ENCODE assay signal across 31 cellular contexts in genomic region chrX:127702527-127702926, GRCh38.
A peak's percentile ranks its signal among the peaks of the same experiment; 100 is the strongest.
DNase-seq lines count a peak whose midpoint lies in the region; ATAC-seq, FAIRE-seq and TF ChIP-seq lines count a peak whose summit lies in the region.
"Had no signal": no experiment of that assay in that cellular context is flagged by ENCODE, and none has a peak within 500 bp of the region (broad histone marks: within the 10 kb centered on the region; RNA-seq: fewer than 3 reads in every experiment).

No MANE protein-coding gene starts in this region.

- H3K9me3 ChIP-seq in HepG2 (ENCODE audit: low read length) = peaks cover 16% of the 10 kb centered on the region
- no peaks in the 10 kb centered on the region for H3K9me3 ChIP-seq in right lobe of liver
- H3K9me3 ChIP-seq in HEK293 (ENCODE audit: control insufficient read depth, insufficient read depth, low read depth, low read length) = no peaks in the 10 kb centered on the region
- H3K9me3 ChIP-seq: A549; BE2C; BLaER1; BLaER1 treated with 17β-estradiol and CSF1 and Interleukin-3, amounts not matched to agents 10 nM and 100 nM; Caco-2 had no signal

- no peaks in the 10 kb centered on the region for H3K27me3 ChIP-seq in HepG2 (ENCODE audit: control insufficient read depth in 1 of 2, insufficient read depth in 2 of 2, low read length in 2 of 2)
- H3K27me3 ChIP-seq in right lobe of liver = peaks cover 0 to 4% of the 10 kb centered on the region in 2 donors
- H3K27me3 ChIP-seq: BE2C had no signal

- H3K4me2 ChIP-seq in HepG2 (ENCODE audit: low read depth, low read length) = no peak overlapping the region
- H3K4me2 ChIP-seq: A549; BLaER1; BLaER1 treated with 17β-estradiol and CSF1 and Interleukin-3, amounts not matched to agents 10 nM and 100 nM had no signal

- no peak for TF ChIP-seq POLR2A in HepG2 (IDR thresholded peaks at IDR 0.05; ENCODE audit: insufficient read depth in 1 of 2, low read depth in 2 of 2, low read length in 2 of 2)
- TF ChIP-seq POLR2A in right lobe of liver (IDR thresholded peaks at IDR 0.05) = no peak

- in situ Hi-C loops in HepG2 (cut with HindIII; ENCODE audit: extremely low pct_ligation_motif_present, low pct_unique_long_range_greater_than_20kb) = no loop called here

- ATAC-seq in HepG2 (no peak), right lobe of liver (no peak), GM19467 (IDR thresholded peaks at IDR 0.05; ENCODE audit: unreplicated experiment) (no peak)
- ATAC-seq: A549; CD8-positive, alpha-beta T cell had no signal

- intact Hi-C loops in HepG2 (cut with micrococcal nuclease; ENCODE audit: unreplicated experiment) = no loop called here
- intact Hi-C loops in right lobe of liver (cut with DNase I) = no loop called here

- FAIRE-seq in HepG2 (lab: Jason Lieb, UNC) = no peak
- FAIRE-seq: A204.1, A549, D721Med had no signal

- POLR2A ChIA-PET in HepG2 (lab: Yijun Ruan, JAX) (no interaction called here), HEK293 (lab: Yijun Ruan, JAX) (no interaction called here)

- DNase-seq in HepG2 (ENCODE audit: low spot score) = no peak
- DNase-seq in right lobe of liver = no peak
- DNase-seq: 8988T; ACHN; AML-193; BE2C; C1 segment of cervical spinal cord; Caco-2; Calu3; CD4-positive, alpha-beta memory T cell; CD4-positive, alpha-beta T cell; CD4-positive, CD25-positive, alpha-beta regulatory T cell; CD8-positive, alpha-beta memory T cell; CD8-positive, alpha-beta T cell; COR-L47; DMS 273 treated with DMSO at 0.1 percent for 48 hours; DMS153; DMS53; DMS79; DMS79 treated with DMSO at 0.1 percent for 48 hours; DND-41; EL had no signal

- H3K36me3 ChIP-seq in HepG2 (replicated peaks in 1 of 2; ENCODE audit: control insufficient read depth in 1 of 2, insufficient read depth in 2 of 2, low read length in 2 of 2) = no peaks in the 10 kb centered on the region
- no peaks in the 10 kb centered on the region for H3K36me3 ChIP-seq in right lobe of liver
- H3K36me3 ChIP-seq in HEK293 (ENCODE audit: control insufficient read depth in 2 of 2, insufficient read depth in 1 of 2, low read length in 2 of 2) = no peaks in the 10 kb centered on the region
- H3K36me3 ChIP-seq: BE2C; BLaER1; BLaER1 treated with 17β-estradiol and CSF1 and Interleukin-3, amounts not matched to agents 10 nM and 100 nM had no signal

- no peaks in the 10 kb centered on the region for H4K20me1 ChIP-seq in HepG2 (ENCODE audit: insufficient read depth, low read length)
- H4K20me1 ChIP-seq: BLaER1 had no signal

- no TSS peak for BruUV-seq in HepG2 (replicated peaks; lab: Mats Ljungman, UMichigan)

- H3K4me3 ChIP-seq in HepG2 (replicated peaks in 1 of 3; ENCODE audit: insufficient read depth in 1 of 3, low read depth in 2 of 3, low read length in 3 of 3) (no peak overlapping the region), right lobe of liver (no peak overlapping the region), HEK293 (ENCODE audit: low read depth, low read length) (no peak overlapping the region)
- H3K4me3 ChIP-seq: A549; BLaER1; BLaER1 treated with 17β-estradiol and CSF1 and Interleukin-3, amounts not matched to agents 10 nM and 100 nM had no signal

- no peak overlapping the region for H2AFZ ChIP-seq in HepG2 (ENCODE audit: low read length)

- TF ChIP-seq RAD21 in HepG2 (CRISPR knock-in tag; IDR thresholded peaks at IDR 0.05) = no peak

- TF ChIP-seq CTCF in HepG2 (CRISPR knock-in tag; IDR thresholded peaks at IDR 0.05) (no peak), right lobe of liver (IDR thresholded peaks at IDR 0.05) (no peak), HEK293 (tag by site-specific recombination; IDR thresholded peaks at IDR 0.05) (no peak)

- no peak overlapping the region for H3K27ac ChIP-seq in HepG2 (ENCODE audit: extremely low read length, insufficient read depth, low read length)
- H3K27ac ChIP-seq in right lobe of liver = no peak overlapping the region
- H3K27ac ChIP-seq in HEK293 (ENCODE audit: extremely low read depth, low read depth, low read length) = no peak overlapping the region
- H3K27ac ChIP-seq: 22Rv1; A549; BLaER1; BLaER1 treated with 17β-estradiol and CSF1 and Interleukin-3, amounts not matched to agents 10 nM and 100 nM; C4-2B had no signal

- CTCF ChIA-PET in HepG2 (lab: Yijun Ruan, JAX; ENCODE audit: low intra/inter-chr PET ratio, low total read pairs) = no interaction called here
- CTCF ChIA-PET in HEK293 (lab: Yijun Ruan, JAX) = no interaction called here

- H3K4me1 ChIP-seq in HepG2 (ENCODE audit: insufficient read depth, low read length) (no peaks in the 10 kb centered on the region), right lobe of liver (no peaks in the 10 kb centered on the region), HEK293 (ENCODE audit: control insufficient read depth, insufficient read depth, low read length) (no peaks in the 10 kb centered on the region)
- H3K4me1 ChIP-seq: A549; BE2C; BLaER1; BLaER1 treated with 17β-estradiol and CSF1 and Interleukin-3, amounts not matched to agents 10 nM and 100 nM; Caco-2 had no signal

- TF ChIP-seq EP300 in HepG2 (IDR thresholded peaks at IDR 0.05; ENCODE audit: low read depth in 2 of 2, low read length in 2 of 2) (no peak), HepG2 (CRISPR knock-in tag; IDR thresholded peaks at IDR 0.05; ENCODE audit: borderline replicate concordance) (no peak)

- no peaks in the 10 kb centered on the region for H3K79me2 ChIP-seq in HepG2 (ENCODE audit: insufficient read depth, low read length)

- H3K9ac ChIP-seq in HepG2 (ENCODE audit: insufficient read depth, low read depth, low read length) = no peak overlapping the region
- H3K9ac ChIP-seq: BLaER1; BLaER1 treated with 17β-estradiol and CSF1 and Interleukin-3, amounts not matched to agents 10 nM and 100 nM had no signal

- WGBS in HepG2 (ENCODE audit: low lambda C conversion rate) = 6% methylated on average over 2 of the region's 2 CpGs
- WGBS in right lobe of liver (ENCODE audit: insufficient coverage, low coverage, low lambda C conversion rate, missing lambda C conversion rate) = 19% methylated on average over 2 of the region's 2 CpGs

TF ChIP-seq in HepG2, 621 proteins besides CTCF, POLR2A, EP300 and RAD21 (continues in another document):
- TF ChIP-seq CREB1 (IDR thresholded peaks at IDR 0.05) = peak; percentile 59
- no peak for TF ChIP-seq CREB1 (CRISPR knock-in tag; IDR thresholded peaks at IDR 0.05)

TF ChIP-seq in HEK293, 187 proteins besides CTCF, POLR2A, EP300 and RAD21:
- TF ChIP-seq IKZF3 (tag by site-specific recombination; IDR thresholded peaks at IDR 0.05) (no peak), ZNF677 (tag by site-specific recombination; IDR thresholded peaks at IDR 0.05) (no peak), ATF2 (tag by site-specific recombination; IDR thresholded peaks at IDR 0.05; ENCODE audit: low read depth) (peak; percentile 27; the same call in 1 of the 2 replicates), ZNF114 (tag by site-specific recombination; IDR thresholded peaks at IDR 0.05) (no peak), TRIM28 (IDR thresholded peaks at IDR 0.05; ENCODE audit: borderline replicate concordance, low read length) (no peak), SCRT1 (tag by site-specific recombination; IDR thresholded peaks at IDR 0.05; ENCODE audit: borderline replicate concordance) (no peak), ZFHX2 (tag by site-specific recombination; conservative IDR thresholded peaks at IDR 0.05) (no peak)

Comparison
In these comparisons a context has a peak if more than half of its experiments do, and no peak if none do; other contexts are left out.
1. Of the 63 proteins assayed by ChIP-seq in both HepG2 and HEK293: peak only in HepG2: none; only in HEK293: ATF2; in both: none; in neither: 62.